ENCODE assay signal across 29 cellular contexts in the genomic region with DNA sequence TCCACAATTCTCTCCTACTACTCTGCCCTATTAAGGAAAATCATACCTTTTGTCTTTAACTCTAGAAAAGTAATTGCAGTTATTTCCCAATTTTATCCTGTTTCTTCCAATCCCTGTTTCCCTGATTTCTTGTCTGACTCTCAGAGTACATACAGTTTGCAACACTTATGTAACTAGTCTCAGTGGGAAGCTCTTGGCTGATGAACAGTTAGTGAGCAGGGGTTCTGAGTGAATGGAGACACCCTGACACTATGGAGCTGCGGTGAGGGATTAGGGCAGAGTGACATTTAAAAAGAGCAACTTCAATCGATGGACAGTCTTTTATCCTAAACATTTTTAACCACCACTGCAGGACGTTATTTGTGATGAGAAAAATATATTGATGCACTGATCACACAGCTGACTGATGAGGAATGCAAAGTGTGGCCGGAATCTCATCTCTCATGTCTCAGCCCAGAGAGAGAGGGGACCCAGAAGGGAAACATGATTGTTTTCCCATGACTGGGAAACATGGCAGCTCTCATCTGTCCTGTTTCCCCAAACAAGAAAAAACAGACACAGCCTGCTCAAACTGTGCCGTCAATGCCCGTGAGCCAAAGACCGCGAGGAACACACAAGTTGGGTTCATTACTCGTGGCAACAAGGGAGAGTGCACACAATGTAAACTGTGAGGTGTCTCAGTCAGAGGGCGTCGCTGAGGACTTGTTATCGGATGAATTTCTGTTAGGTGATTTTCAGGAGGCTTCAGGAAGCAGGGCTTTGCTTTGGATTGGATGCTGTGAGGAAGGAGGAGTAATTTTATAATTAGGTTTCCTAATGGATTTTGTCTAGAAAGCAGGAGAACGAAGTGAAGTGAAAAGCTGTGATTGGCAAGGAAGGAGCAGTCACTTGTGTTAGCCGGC. TPM values are rescaled to one million over a fixed set of nuclear protein-coding genes. Genes with fewer than 3 reads are reported as not detected.
A peak's percentile ranks its signal among the peaks of the same experiment; 100 is the strongest.
DNase-seq lines count a peak whose midpoint lies in the region; ATAC-seq, FAIRE-seq and TF ChIP-seq lines count a peak whose summit lies in the region.
"Had no signal": no experiment of that assay in that cellular context is flagged by ENCODE, and none has a peak within 500 bp of the region (broad histone marks: within the 10 kb centered on the region; RNA-seq: fewer than 3 reads in every experiment).

No MANE protein-coding gene starts in this region.

- intact Hi-C loops in heart right ventricle (cut with DNase I) = no loop called here

- H3K36me3 Mint-ChIP-seq in nephron progenitor cell (ENCODE audit: low read depth) = peaks cover 5% of the 10 kb centered on the region
- H3K36me3 Mint-ChIP-seq: CD8-positive, alpha-beta T cell; naive B cell had no signal

- no peak overlapping the region for H3K27ac ChIP-seq in heart right ventricle
- H3K27ac ChIP-seq: heart left ventricle, pancreas, SK-N-MC, upper lobe of right lung had no signal

- H3K4me3 ChIP-seq in WI38 (ENCODE audit: low read depth, low read length) = peak overlapping the region; percentile 6; the same call in 1 of the 2 replicates
- H3K4me3 ChIP-seq in heart right ventricle = no peak overlapping the region
- H3K4me3 ChIP-seq: GM23338, heart left ventricle, lung, pancreas, SK-N-MC, upper lobe of right lung had no signal

- WGBS in heart right ventricle, 2 donors = 40 to 46% methylated on average over 14 of the region's 14 CpGs

- no peaks in the 10 kb centered on the region for H3K27me3 ChIP-seq in heart right ventricle
- H3K27me3 ChIP-seq: heart left ventricle had no signal

- no peaks in the 10 kb centered on the region for H3K27me3 Mint-ChIP-seq in nephron progenitor cell (ENCODE audit: low read depth, poor library complexity)
- H3K27me3 Mint-ChIP-seq: activated CD8-positive, alpha-beta T cell treated with anti-CD3 and anti-CD28 coated beads for 36 hours; stimulated activated naive CD8-positive, alpha-beta T cell treated with anti-CD3 and anti-CD28 coated beads, Interleukin-15, Interleukin-2, amounts not matched to agents 100 ng/mL and 50 ng/mL, for 24 hours had no signal

- ATAC-seq in heart right ventricle = peak in 5 of 8 donors; percentile 17 to 60 (median 37)
- ATAC-seq in GM19328 (IDR thresholded peaks at IDR 0.05; ENCODE audit: unreplicated experiment) = no peak
- no peak for ATAC-seq in GM19455 (IDR thresholded peaks at IDR 0.05; ENCODE audit: unreplicated experiment)
- ATAC-seq: activated CD8-positive, alpha-beta T cell treated with anti-CD3 and anti-CD28 coated beads for 36 hours; CD8-positive, alpha-beta T cell; GM23338; upper lobe of right lung had no signal

- DNase-seq in GM18507 (ENCODE audit: extremely low spot score, insufficient read length, low read depth) (no peak), heart right ventricle (no peak), nephron progenitor cell (no peak), H4 (ENCODE audit: low spot score) (no peak)
- DNase-seq: activated CD4-positive, CD25-positive, alpha-beta regulatory T cell; activated CD8-positive, alpha-beta T cell treated with anti-CD3 and anti-CD28 coated beads for 36 hours; activated naive CD4-positive, alpha-beta T cell; activated T-cell treated with anti-CD3 and anti-CD28 coated beads, Interleukin-2, amount 50 U/mL, for 1 hour; amniotic stem cell; CD8-positive, alpha-beta T cell; DMS153; GDM1; heart left ventricle; KBM-7; naive B cell; NCI-H1694; NCI-H345; pancreas; upper lobe of right lung had no signal

- TF ChIP-seq CTCF in WI38 (IDR thresholded peaks at IDR 0.05; ENCODE audit: low read depth, low read length) (no peak), heart right ventricle (IDR thresholded peaks at IDR 0.05) (no peak), nephron progenitor cell (IDR thresholded peaks at IDR 0.05) (no peak)

- H3K4me3 Mint-ChIP-seq in nephron progenitor cell = no peak overlapping the region
- H3K4me3 Mint-ChIP-seq: activated CD8-positive, alpha-beta T cell treated with anti-CD3 and anti-CD28 coated beads for 36 hours; CD8-positive, alpha-beta T cell; GM23338; naive B cell; stimulated activated naive CD8-positive, alpha-beta T cell treated with anti-CD3 and anti-CD28 coated beads, Interleukin-15, Interleukin-2, amounts not matched to agents 100 ng/mL and 50 ng/mL, for 24 hours; T-helper 2 cell treated with Interferon-gamma antibody and Interleukin-4, amounts not matched to agents 5 μg/mL and 100 μg/mL, for 36 hours had no signal

- H3K4me1 ChIP-seq in heart right ventricle = peaks cover 0 to 28% (median 19%) of the 10 kb centered on the region in 9 donors
- H3K4me1 ChIP-seq: pancreas, upper lobe of right lung had no signal

- no peaks in the 10 kb centered on the region for H3K9me3 ChIP-seq in heart right ventricle
- H3K9me3 ChIP-seq: heart left ventricle, pancreas, upper lobe of right lung had no signal

- no peaks in the 10 kb centered on the region for H3K36me3 ChIP-seq in heart right ventricle
- H3K36me3 ChIP-seq: heart left ventricle, pancreas, upper lobe of right lung had no signal

- peaks cover 37% of the 10 kb centered on the region for H3K4me1 Mint-ChIP-seq in nephron progenitor cell
- H3K4me1 Mint-ChIP-seq: GM23338, naive B cell had no signal

- peak overlapping the region; percentile 13 for H3K27ac Mint-ChIP-seq in nephron progenitor cell
- H3K27ac Mint-ChIP-seq: activated CD8-positive, alpha-beta T cell treated with anti-CD3 and anti-CD28 coated beads for 36 hours; CD8-positive, alpha-beta T cell; GM23338; stimulated activated naive CD8-positive, alpha-beta T cell treated with anti-CD3 and anti-CD28 coated beads, Interleukin-15, Interleukin-2, amounts not matched to agents 100 ng/mL and 50 ng/mL, for 24 hours; T-helper 2 cell treated with Interferon-gamma antibody and Interleukin-4, amounts not matched to agents 5 μg/mL and 100 μg/mL, for 36 hours had no signal

- FAIRE-seq in GM18507 (lab: Jason Lieb, UNC) = peak; percentile 38
- FAIRE-seq: pancreas, RCC 7860 had no signal

- no peaks in the 10 kb centered on the region for H3K9me3 Mint-ChIP-seq in nephron progenitor cell
- H3K9me3 Mint-ChIP-seq: activated CD8-positive, alpha-beta T cell treated with anti-CD3 and anti-CD28 coated beads for 36 hours; CD8-positive, alpha-beta T cell; GM23338; naive B cell; stimulated activated naive CD8-positive, alpha-beta T cell treated with anti-CD3 and anti-CD28 coated beads, Interleukin-15, Interleukin-2, amounts not matched to agents 100 ng/mL and 50 ng/mL, for 24 hours; T-helper 2 cell treated with Interferon-gamma antibody and Interleukin-4, amounts not matched to agents 5 μg/mL and 100 μg/mL, for 36 hours had no signal

RNA-seq across cellular contexts. Expression of gene SLC6A13, which starts 5.2 kb away (rescaled TPM):
- 1 to 10 TPM; 1.5 to 6.1 (median 3.2) TPM for total RNA-seq in heart right ventricle
- polyA plus RNA-seq in heart right ventricle = 1 to 10 TPM in 1 of 2 donors, under 1 TPM in 1; 0.87 to 5.6 TPM
- 0.27 TPM in 1 of 2 replicates, not detected in the other for total RNA-seq in H4 (2014; rRNA removed; shearing (Covaris generic))
- total RNA-seq: activated CD8-positive, alpha-beta T cell treated with anti-CD3 and anti-CD28 coated beads for 36 hours; CD8-positive, alpha-beta T cell; GM23338 had no signal
- polyA plus RNA-seq: GM23338 had no signal

RNA-seq across cellular contexts. Expression of gene SLC6A12, which starts 53.9 kb away (rescaled TPM):
- 1 to 10 TPM in 5 of 10 donors, under 1 TPM in 5; 0.49 to 1.4 (median 0.98) TPM for total RNA-seq in heart right ventricle
- under 1 TPM; 0.14 to 0.44 TPM for polyA plus RNA-seq in heart right ventricle
- 0.08 TPM in 1 of 2 replicates, not detected in the other for total RNA-seq in H4 (2014; rRNA removed; shearing (Covaris generic))
- total RNA-seq: activated CD8-positive, alpha-beta T cell treated with anti-CD3 and anti-CD28 coated beads for 36 hours; CD8-positive, alpha-beta T cell; skeletal muscle tissue had no signal
- polyA plus RNA-seq: GM23338 had no signal

Comparison
In these comparisons a context has a peak if more than half of its experiments do, and no peak if none do; other contexts are left out.
1. ATAC-seq: peak in heart right ventricle (5 of 8); none in GM19328 (single experiment) and GM19455 (single experiment).